12 cellular contexts compared by ENCODE assay signal in the genomic region with DNA sequence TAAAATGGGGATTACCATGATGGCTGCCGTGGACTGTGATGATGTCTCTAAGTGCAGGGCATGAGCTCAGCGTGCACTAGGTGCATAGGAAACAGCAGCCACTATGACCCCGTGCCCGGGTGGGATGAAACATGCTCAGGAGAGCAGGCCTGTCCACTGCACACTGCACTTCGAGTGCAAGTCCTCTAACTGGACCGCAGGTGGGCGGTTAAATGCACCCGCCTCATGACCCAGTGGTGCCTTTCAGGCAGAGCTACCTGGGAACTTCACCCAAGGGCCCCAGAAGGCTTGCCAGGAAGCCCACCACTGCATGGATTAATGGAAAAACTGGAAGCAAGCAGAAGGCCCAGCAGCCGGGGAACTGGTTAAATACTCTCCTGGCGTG.
"Had no signal": no experiment of that assay in that cellular context is flagged by ENCODE, and none has a peak within 500 bp of the region (broad histone marks: within the 10 kb centered on the region; RNA-seq: fewer than 3 reads in every experiment).

No MANE protein-coding gene starts in this region.

- DNase-seq: activated CD4-positive, alpha-beta T cell treated with anti-CD3 and anti-CD28 coated beads, Interleukin-2, amount 50 U/mL, for 48 hours; activated naive CD4-positive, alpha-beta T cell treated with anti-CD3 and anti-CD28 coated beads for 36 hours; activated T-cell treated with anti-CD3 and anti-CD28 coated beads, Interleukin-2, amount 50 U/mL, for 48 hours; effector memory CD4-positive, alpha-beta T cell; kidney glomerular epithelial cell; midbrain; T-helper 2 cell had no signal

- H3K27ac Mint-ChIP-seq: activated naive CD4-positive, alpha-beta T cell treated with anti-CD3 and anti-CD28 coated beads for 36 hours; progenitor cell of endocrine pancreas; type B pancreatic cell had no signal

- H3K27ac ChIP-seq: epithelial cell of prostate, gastrocnemius medialis, lower lobe of right lung had no signal

- H3K9me3 Mint-ChIP-seq: activated naive CD4-positive, alpha-beta T cell treated with anti-CD3 and anti-CD28 coated beads for 36 hours; type B pancreatic cell had no signal

- H3K4me3 Mint-ChIP-seq: activated naive CD4-positive, alpha-beta T cell treated with anti-CD3 and anti-CD28 coated beads for 36 hours; type B pancreatic cell had no signal
